In genomic region chr17:47072881-47073280, GRCh38 we compare ENCODE assay signal across 15 cellular contexts.
DNase-seq lines count a peak whose midpoint lies in the region; ATAC-seq, FAIRE-seq and TF ChIP-seq lines count a peak whose summit lies in the region.
"Had no signal": no experiment of that assay in that cellular context is flagged by ENCODE, and none has a peak within 500 bp of the region (broad histone marks: within the 10 kb centered on the region; RNA-seq: fewer than 3 reads in every experiment).

No MANE protein-coding gene starts in this region.

- CTCF ChIA-PET in K562 (lab: Yijun Ruan, JAX; ENCODE audit: low intra/inter-chr PET ratio): no interaction called here

- BruUV-seq in K562 (replicated peaks; lab: Mats Ljungman, UMichigan): no TSS peak

- no peaks in the 10 kb centered on the region for H4K20me1 ChIP-seq in K562 (replicated peaks; ENCODE audit: control insufficient read depth, insufficient read depth, low read length)

- in situ Hi-C loops in K562 (cut with MboI): no loop called here

- TF ChIP-seq POLR2A in NB4 (IDR thresholded peaks at IDR 0.05; ENCODE audit: extremely low read depth, insufficient read length): no peak
- no peak for TF ChIP-seq POLR2A in K562 (conservative IDR thresholded peaks at IDR 0.05)

- no peak for FAIRE-seq in K562 (lab: Jason Lieb, UNC)

- TF ChIP-seq EP300 in K562 (IDR thresholded peaks at IDR 0.05; ENCODE audit: low read length): no peak

- no peaks in the 10 kb centered on the region for H3K36me3 ChIP-seq in K562 (ENCODE audit: control insufficient read depth, insufficient read depth, low read length)
- H3K36me3 ChIP-seq: SJSA1, uterus had no signal

- H3K27ac ChIP-seq in K562 (ENCODE audit: extremely low read depth, low read depth, low read length): no peak overlapping the region
- H3K27ac ChIP-seq: epithelial cell of prostate, SJSA1, uterus had no signal

- no peaks in the 10 kb centered on the region for H3K36me3 Mint-ChIP-seq in neural crest cell (ENCODE audit: low read depth)
- H3K36me3 Mint-ChIP-seq: activated CD4-positive, alpha-beta memory T cell treated with anti-CD3 and anti-CD28 coated beads for 36 hours had no signal

- WGBS in K562 (ENCODE audit: insufficient coverage, low coverage, missing lambda C conversion rate): 56% methylated on average over 5 of the region's 5 CpGs

- H3K9me3 ChIP-seq in K562 (replicated peaks; ENCODE audit: control insufficient read depth, insufficient read depth, low read depth, low read length): no peaks in the 10 kb centered on the region
- H3K9me3 ChIP-seq: SJSA1, uterus had no signal

- POLR2A ChIA-PET in K562 (lab: Yijun Ruan, JAX): interaction anchor here (0.6 to 1.6 kb wide), 2 partner anchors 128 to 130 kb away, joined by 3 to 4 read pairs; no protein-coding TSS in a partner anchor

- ATAC-seq in K562 (no peak), GM18870 (IDR thresholded peaks at IDR 0.05; ENCODE audit: unreplicated experiment) (no peak)

- no peak overlapping the region for H3K4me3 ChIP-seq in NB4 (ENCODE audit: low read depth, low read length)
- H3K4me3 ChIP-seq in K562: no peak overlapping the region
- H3K4me3 ChIP-seq: SJSA1, uterus had no signal

- no peaks in the 10 kb centered on the region; the same call in none of the 3 replicates for H3K79me2 ChIP-seq in K562 (ENCODE audit: control insufficient read depth, insufficient read depth, low read length)

- no peaks in the 10 kb centered on the region for H3K27me3 ChIP-seq in K562 (ENCODE audit: control insufficient read depth in 2 of 2, insufficient read depth in 2 of 2, low read length in 2 of 2)
- H3K27me3 ChIP-seq: SJSA1, uterus had no signal

- peaks cover 11 to 13% of the 10 kb centered on the region in 2 experiments for H3K4me1 ChIP-seq in K562 (replicated peaks in 1 of 2; ENCODE audit: control insufficient read depth in 2 of 2, insufficient read depth in 2 of 2, low read length in 2 of 2)
- H3K4me1 ChIP-seq: SJSA1, uterus had no signal

- peak overlapping the region; percentile 96 for H3K27ac Mint-ChIP-seq in neural crest cell (ENCODE audit: unreplicated experiment)
- H3K27ac Mint-ChIP-seq: activated CD4-positive, alpha-beta memory T cell treated with anti-CD3 and anti-CD28 coated beads for 36 hours; progenitor cell of endocrine pancreas had no signal

- H3K4me1 Mint-ChIP-seq in neural crest cell: peaks cover 11% of the 10 kb centered on the region

- no peak for TF ChIP-seq RAD21 in K562 (CRISPR knock-in tag; conservative IDR thresholded peaks at IDR 0.05 in 1 of 2, IDR thresholded peaks at IDR 0.05 in 1 of 2)

- H3K9me1 ChIP-seq in K562 (ENCODE audit: control insufficient read depth, insufficient read depth, low read length): no peaks in the 10 kb centered on the region

- H2AFZ ChIP-seq in K562 (ENCODE audit: low read depth, low read length): no peak overlapping the region

- intact Hi-C loops in K562 (cut with micrococcal nuclease): no loop called here

- no peaks in the 10 kb centered on the region for H3K9me3 Mint-ChIP-seq in neural crest cell
- H3K9me3 Mint-ChIP-seq: activated CD4-positive, alpha-beta memory T cell treated with anti-CD3 and anti-CD28 coated beads for 36 hours had no signal

- peak; percentile 60 for DNase-seq in EH (ENCODE audit: low read depth)
- peak; percentile 53 for DNase-seq in NB4 (ENCODE audit: low read depth)
- no peak for DNase-seq in K562 (ENCODE audit: extremely low read depth in 1 of 4, low spot score in 3 of 4)
- no peak for DNase-seq in neural crest cell (ENCODE audit: low read depth, low spot score)
- DNase-seq in 8988T: no peak
- no peak for DNase-seq in superior temporal gyrus (ENCODE audit: extremely low spot score)
- DNase-seq: activated CD4-positive, alpha-beta memory T cell treated with anti-CD3 and anti-CD28 coated beads for 36 hours; amniotic stem cell; GOT3; NCI-H1092 treated with DMSO at 0.1 percent for 48 hours; uterus had no signal

- H3K9ac ChIP-seq in K562 (ENCODE audit: insufficient read depth in 1 of 2, low read depth in 2 of 2, low read length in 2 of 2): peak overlapping the region in 1 of 2 experiments; percentile 76; a peak in 1 of 4 replicates

- H3K4me2 ChIP-seq in K562 (ENCODE audit: insufficient read depth, low read length): no peak overlapping the region

- H3K27me3 Mint-ChIP-seq in neural crest cell (ENCODE audit: low read depth): no peaks in the 10 kb centered on the region
- H3K27me3 Mint-ChIP-seq: activated CD4-positive, alpha-beta memory T cell treated with anti-CD3 and anti-CD28 coated beads for 36 hours; progenitor cell of endocrine pancreas had no signal

- TF ChIP-seq CTCF in NB4 (IDR thresholded peaks at IDR 0.05; ENCODE audit: low read depth, low read length) (no peak), K562 (IDR thresholded peaks at IDR 0.05 in 2 of 3, conservative IDR thresholded peaks at IDR 0.05 in 1 of 3; ENCODE audit: insufficient read depth in 2 of 3, low read depth in 1 of 3, low read length in 3 of 3) (no peak), neural crest cell (conservative IDR thresholded peaks at IDR 0.05) (no peak)

- peak overlapping the region; percentile 11 for H3K4me3 Mint-ChIP-seq in neural crest cell
- H3K4me3 Mint-ChIP-seq: activated CD4-positive, alpha-beta memory T cell treated with anti-CD3 and anti-CD28 coated beads for 36 hours had no signal

TF ChIP-seq in K562, 482 proteins besides CTCF, POLR2A, EP300 and RAD21:
- no peak for TF ChIP-seq FOXK1 (CRISPR knock-in tag; IDR thresholded peaks at IDR 0.05; ENCODE audit: borderline replicate concordance)
- TF ChIP-seq E4F1 (CRISPR knock-in tag; IDR thresholded peaks at IDR 0.05; ENCODE audit: borderline replicate concordance): no peak
- no peak for TF ChIP-seq BRD9 (IDR thresholded peaks at IDR 0.05; ENCODE audit: low read depth, partially characterized antibody)
- no peak for TF ChIP-seq ZNF280B (CRISPR knock-in tag; IDR thresholded peaks at IDR 0.05)
- TF ChIP-seq ZNF668 (CRISPR knock-in tag; IDR thresholded peaks at IDR 0.05): no peak
- no peak for TF ChIP-seq ETS2 (tag; IDR thresholded peaks at IDR 0.05; ENCODE audit: borderline replicate concordance, poor library complexity, severe bottlenecking)
- peak; percentile 22; the same call in 1 of the 2 replicates for TF ChIP-seq TFE3 (CRISPR knock-in tag; IDR thresholded peaks at IDR 0.05)
- TF ChIP-seq ZBTB33 (CRISPR knock-in tag; IDR thresholded peaks at IDR 0.05): no peak
TF ChIP-seq in K562: peak in this region for 1.

Comparison
In these comparisons a context has a peak if more than half of its experiments do, and no peak if none do; other contexts are left out.
1. DNase-seq: peak in EH (single experiment) and NB4 (single experiment); none in K562 (0 of 4), neural crest cell (single experiment), 8988T (single experiment) and superior temporal gyrus (single experiment).